30 cellular contexts compared by ENCODE assay signal in the genomic region with DNA sequence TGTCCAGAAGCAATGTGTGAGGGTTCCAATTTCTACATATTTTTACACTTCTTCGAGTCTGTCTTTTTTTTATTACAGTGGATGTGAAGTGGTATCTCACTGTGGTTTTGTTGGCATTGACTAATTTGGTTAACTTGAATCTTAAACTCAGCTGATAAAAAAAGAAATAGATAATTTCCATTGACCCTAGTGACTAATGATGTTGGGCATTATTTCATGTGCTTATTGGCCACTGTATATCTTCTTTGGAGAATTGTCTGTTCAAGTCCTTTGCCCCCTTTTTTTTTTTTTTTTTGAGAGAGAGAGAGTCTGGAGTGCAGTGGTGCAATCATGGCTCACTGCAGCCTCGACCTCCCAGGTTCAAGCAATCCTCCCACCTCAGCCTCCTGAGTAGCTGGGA.
"Had no signal": no experiment of that assay in that cellular context is flagged by ENCODE, and none has a peak within 500 bp of the region (broad histone marks: within the 10 kb centered on the region; RNA-seq: fewer than 3 reads in every experiment).

No MANE protein-coding gene starts in this region.

- H3K4me2 ChIP-seq: smooth muscle cell had no signal

- H3K27me3 ChIP-seq: ovary, testis, upper lobe of right lung, uterus had no signal

- H3K9ac ChIP-seq: parathyroid adenoma had no signal

- H3K9me3 ChIP-seq: neutrophil, ovary, psoas muscle, spleen, suprapubic skin, testis, tibial artery, transverse colon, upper lobe of right lung, uterus had no signal

- DNase-seq: naive thymus-derived CD8-positive, alpha-beta T cell; nephron progenitor cell; nucleus accumbens; ovary; posterior cingulate gyrus; psoas muscle; right cardiac atrium; spleen; stimulated activated CD4-positive, alpha-beta T cell treated with anti-CD3 and anti-CD28 coated beads, Interleukin-12 subunit alpha, Interleukin-12 subunit beta, amount 100 ng/mL, for 4 hours; stimulated activated CD4-positive, alpha-beta T cell treated with anti-CD3 and anti-CD28 coated beads, Interleukin-1b, Interleukin-23, amount 100 ng/mL, for 48 hours; stimulated activated CD4-positive, alpha-beta T cell treated with anti-CD3 and anti-CD28 coated beads, Interleukin-4, amount 100 ng/mL, for 1 hour; stimulated activated CD4-positive, alpha-beta T cell treated with anti-CD3 and anti-CD28 coated beads, Interleukin-4, amount 100 ng/mL, for 4 hours; stimulated activated CD8-positive, alpha-beta memory T cell treated with anti-CD3 and anti-CD28 coated beads, Interleukin-4, amount 100 ng/mL, for 48 hours; stimulated activated naive CD4-positive, alpha-beta T cell; stimulated activated naive CD8-positive, alpha-beta T cell treated with anti-CD3 and anti-CD28 coated beads, Interleukin-15, amount 100 ng/mL, for 72 hours; stimulated activated naive CD8-positive, alpha-beta T cell treated with anti-CD3 and anti-CD28 coated beads, Interleukin-15, Interleukin-2, amounts not matched to agents 100 U/mL and 50 U/mL, for 24 hours; substantia nigra; testis; tibial artery; transverse colon; upper lobe of right lung; uterus had no signal

- H3K4me1 ChIP-seq: parathyroid adenoma, psoas muscle, spleen, suprapubic skin, testis, tibial artery, transverse colon, upper lobe of right lung, uterus had no signal

- ATAC-seq: naive thymus-derived CD8-positive, alpha-beta T cell; natural killer cell treated with Interleukin-12 subunit alpha and Interleukin-12 subunit beta and Interleukin-15 and Interleukin-18, amount 100 ng/mL, for 72 hours; psoas muscle; right cardiac atrium; sciatic nerve; stimulated activated memory B cell treated with anti-CD40 and anti-IgM and Interleukin-4, amounts not matched to agents 10 μg/mL and 1 μg/mL and 100 μg/mL, for 72 hours; stimulated activated naive CD8-positive, alpha-beta T cell treated with anti-CD3 and anti-CD28 coated beads, Interleukin-15, amount 100 ng/mL, for 72 hours; stimulated activated naive CD8-positive, alpha-beta T cell treated with anti-CD3 and anti-CD28 coated beads, Interleukin-15, Interleukin-2, amounts not matched to agents 100 U/mL and 50 U/mL, for 24 hours; upper lobe of right lung had no signal

- H3K36me3 ChIP-seq: neutrophil, ovary, spleen, suprapubic skin, tibial artery, transverse colon, upper lobe of right lung, uterus had no signal

- H3K4me3 ChIP-seq: ovary, psoas muscle, skin epidermis, smooth muscle cell, spleen, suprapubic skin, testis, tibial artery, transverse colon, upper lobe of right lung, uterus had no signal

- H3K27ac ChIP-seq: neutrophil, ovary, parathyroid adenoma, psoas muscle, skin epidermis, spleen, suprapubic skin, testis, tibial artery, transverse colon, upper lobe of right lung, uterus had no signal

- H2AFZ ChIP-seq: parathyroid adenoma had no signal

- H3K79me2 ChIP-seq: parathyroid adenoma had no signal
